ENCODE assay signal across 19 cellular contexts in genomic region chr14:38138581-38139138, GRCh38.
DNase-seq lines count a peak whose midpoint lies in the region; ATAC-seq and TF ChIP-seq lines count a peak whose summit lies in the region.
"Had no signal": no experiment of that assay in that cellular context is flagged by ENCODE, and none has a peak within 500 bp of the region (broad histone marks: within the 10 kb centered on the region; RNA-seq: fewer than 3 reads in every experiment).

No MANE protein-coding gene starts in this region.

- H3K36me3 ChIP-seq in OCI-LY1 (ENCODE audit: insufficient read depth, low read length): no peaks in the 10 kb centered on the region
- H3K36me3 ChIP-seq: ovary, suprapubic skin, WERI-Rb-1 had no signal

- CTCF ChIA-PET in activated CD8-positive, alpha-beta memory T cell treated with anti-CD3 and anti-CD28 coated beads, Interleukin-2, amount 10 ng/mL, durations not matched to agents 7 days and 5 days (lab: Charles Lee): no interaction called here

- DNase-seq in HFFc6 (peak; percentile 61), glomerular visceral epithelial cell (ENCODE audit: extremely low spot score) (peak; percentile 18)
- no peak for DNase-seq in activated CD8-positive, alpha-beta memory T cell treated with anti-CD3 and anti-CD28 coated beads, Interleukin-2, amount 10 ng/mL, durations not matched to agents 7 days and 5 days
- DNase-seq: activated CD4-positive, alpha-beta T cell treated with anti-CD3 and anti-CD28 coated beads, Interleukin-2, amount 50 U/mL, for 48 hours; activated naive CD4-positive, alpha-beta T cell treated with anti-CD3 and anti-CD28 coated beads for 36 hours; activated T-cell treated with anti-CD3 and anti-CD28 coated beads, Interleukin-2, amount 50 U/mL, for 24 hours; COR-L47; effector memory CD8-positive, alpha-beta T cell; naive thymus-derived CD4-positive, alpha-beta T cell; ovary; WERI-Rb-1 had no signal

- H3K27ac ChIP-seq in OCI-LY1 (ENCODE audit: low read depth, low read length, poor library complexity, severe bottlenecking): peak overlapping the region; percentile 63
- H3K27ac ChIP-seq: ovary, suprapubic skin, WERI-Rb-1 had no signal

- H3F3A ChIP-seq in OCI-LY1 (ENCODE audit: insufficient read depth, low read length): 0 out of 2 replicates have a peak, but pooled peaks cover 4% of the 10 kb centered on the region

- H3K4me3 Mint-ChIP-seq in HFFc6: peak overlapping the region; percentile 29
- no peak overlapping the region for H3K4me3 Mint-ChIP-seq in activated CD8-positive, alpha-beta memory T cell treated with anti-CD3 and anti-CD28 coated beads, Interleukin-2, amount 10 ng/mL, durations not matched to agents 7 days and 5 days
- H3K4me3 Mint-ChIP-seq: activated naive CD4-positive, alpha-beta T cell treated with anti-CD3 and anti-CD28 coated beads for 36 hours; activated T-cell treated with anti-CD3 and anti-CD28 coated beads, Interleukin-2, amount 50 U/mL, for 24 hours; effector memory CD8-positive, alpha-beta T cell; naive thymus-derived CD4-positive, alpha-beta T cell; T-helper 1 cell treated with Interleukin-12 subunit alpha and Interleukin-12 subunit beta and Interleukin-4 antibody, amounts not matched to agents 30 μg/mL and 1 μg/mL, for 36 hours had no signal

- H3K27me3 Mint-ChIP-seq in HFFc6 (ENCODE audit: insufficient read depth): no peaks in the 10 kb centered on the region
- H3K27me3 Mint-ChIP-seq in activated CD8-positive, alpha-beta memory T cell treated with anti-CD3 and anti-CD28 coated beads, Interleukin-2, amount 10 ng/mL, durations not matched to agents 7 days and 5 days: no peaks in the 10 kb centered on the region
- H3K27me3 Mint-ChIP-seq: activated T-cell treated with anti-CD3 and anti-CD28 coated beads, Interleukin-2, amount 50 U/mL, for 24 hours had no signal

- peaks cover 60% of the 10 kb centered on the region for H3K4me1 Mint-ChIP-seq in HFFc6 (ENCODE audit: low read depth)
- no peaks in the 10 kb centered on the region for H3K4me1 Mint-ChIP-seq in activated CD8-positive, alpha-beta memory T cell treated with anti-CD3 and anti-CD28 coated beads, Interleukin-2, amount 10 ng/mL, durations not matched to agents 7 days and 5 days

- no peaks in the 10 kb centered on the region for H3K36me3 Mint-ChIP-seq in HFFc6 (ENCODE audit: low read depth)
- H3K36me3 Mint-ChIP-seq in activated CD8-positive, alpha-beta memory T cell treated with anti-CD3 and anti-CD28 coated beads, Interleukin-2, amount 10 ng/mL, durations not matched to agents 7 days and 5 days: no peaks in the 10 kb centered on the region
- H3K36me3 Mint-ChIP-seq: naive thymus-derived CD4-positive, alpha-beta T cell had no signal

- H3K9me3 ChIP-seq in OCI-LY1 (ENCODE audit: low read length): no peaks in the 10 kb centered on the region
- H3K9me3 ChIP-seq: ovary, suprapubic skin had no signal

- H3K27me3 ChIP-seq in OCI-LY1 (ENCODE audit: insufficient read depth, low read length): no peaks in the 10 kb centered on the region
- H3K27me3 ChIP-seq: ovary, suprapubic skin had no signal

- H3K4me2 ChIP-seq in OCI-LY1 (ENCODE audit: low read length): peak overlapping the region; percentile 66

- TF ChIP-seq CTCF in HFFc6 (IDR thresholded peaks at IDR 0.05): no peak
- TF ChIP-seq CTCF in OCI-LY1 (IDR thresholded peaks at IDR 0.05; ENCODE audit: low read length): no peak

- no peaks in the 10 kb centered on the region for H4K20me1 ChIP-seq in OCI-LY1 (ENCODE audit: insufficient read depth, low read length)

- no peaks in the 10 kb centered on the region for H3K79me2 ChIP-seq in OCI-LY1 (ENCODE audit: insufficient read depth, low read length)

- peak; percentile 50 for ATAC-seq in GM18508 (IDR thresholded peaks at IDR 0.05; ENCODE audit: insufficient read depth, unreplicated experiment)
- no peak for ATAC-seq in activated CD8-positive, alpha-beta memory T cell treated with anti-CD3 and anti-CD28 coated beads, Interleukin-2, amount 10 ng/mL, durations not matched to agents 7 days and 5 days
- no peak for ATAC-seq in HG03039 (IDR thresholded peaks at IDR 0.05; ENCODE audit: unreplicated experiment)
- ATAC-seq in HG02840 (IDR thresholded peaks at IDR 0.05; ENCODE audit: low FRiP score, unreplicated experiment): no peak
- ATAC-seq in HG03378 (IDR thresholded peaks at IDR 0.05; ENCODE audit: unreplicated experiment): no peak
- ATAC-seq: effector memory CD8-positive, alpha-beta T cell; naive thymus-derived CD4-positive, alpha-beta T cell had no signal

- peak overlapping the region; percentile 40 for H3K9ac ChIP-seq in OCI-LY1 (ENCODE audit: low read length)

- peak overlapping the region; percentile 72 for H3K27ac Mint-ChIP-seq in HFFc6
- H3K27ac Mint-ChIP-seq in activated CD8-positive, alpha-beta memory T cell treated with anti-CD3 and anti-CD28 coated beads, Interleukin-2, amount 10 ng/mL, durations not matched to agents 7 days and 5 days: no peak overlapping the region
- H3K27ac Mint-ChIP-seq: activated naive CD4-positive, alpha-beta T cell treated with anti-CD3 and anti-CD28 coated beads for 36 hours; activated T-cell treated with anti-CD3 and anti-CD28 coated beads, Interleukin-2, amount 50 U/mL, for 24 hours; effector memory CD8-positive, alpha-beta T cell; naive thymus-derived CD4-positive, alpha-beta T cell; T-helper 1 cell treated with Interleukin-12 subunit alpha and Interleukin-12 subunit beta and Interleukin-4 antibody, amounts not matched to agents 30 μg/mL and 1 μg/mL, for 36 hours had no signal

- H3K9me2 ChIP-seq in OCI-LY1 (ENCODE audit: low read depth, low read length): no peaks in the 10 kb centered on the region

- peaks cover 78% of the 10 kb centered on the region for H3K4me1 ChIP-seq in OCI-LY1 (ENCODE audit: insufficient read depth, low read length, severe bottlenecking)

- H2AFZ ChIP-seq in OCI-LY1 (ENCODE audit: low read length): peak overlapping the region; percentile 85

- H3K4me3 ChIP-seq in OCI-LY1 (ENCODE audit: low read depth, low read length, poor library complexity, severe bottlenecking): peak overlapping the region; percentile 29
- H3K4me3 ChIP-seq: lung, ovary, suprapubic skin had no signal

- no peaks in the 10 kb centered on the region for H3K9me3 Mint-ChIP-seq in HFFc6
- H3K9me3 Mint-ChIP-seq in activated CD8-positive, alpha-beta memory T cell treated with anti-CD3 and anti-CD28 coated beads, Interleukin-2, amount 10 ng/mL, durations not matched to agents 7 days and 5 days (ENCODE audit: low read depth): no peaks in the 10 kb centered on the region
- H3K9me3 Mint-ChIP-seq: activated naive CD4-positive, alpha-beta T cell treated with anti-CD3 and anti-CD28 coated beads for 36 hours; activated T-cell treated with anti-CD3 and anti-CD28 coated beads, Interleukin-2, amount 50 U/mL, for 24 hours; naive thymus-derived CD4-positive, alpha-beta T cell; T-helper 1 cell treated with Interleukin-12 subunit alpha and Interleukin-12 subunit beta and Interleukin-4 antibody, amounts not matched to agents 30 μg/mL and 1 μg/mL, for 36 hours had no signal
